In genomic region chr3:195542261-195542660, GRCh38 we compare ENCODE assay signal across 8 cellular contexts. TPM values are rescaled to one million over a fixed set of nuclear protein-coding genes. Genes with fewer than 3 reads are reported as not detected.
DNase-seq lines count a peak whose midpoint lies in the region; ATAC-seq and TF ChIP-seq lines count a peak whose summit lies in the region.

No MANE protein-coding gene starts in this region.

- intact Hi-C loops in psoas muscle (cut with DNase I) = no loop called here

- peak; percentile 39 for DNase-seq in GM13977 (ENCODE audit: low spot score)
- peak in 1 of 2 experiments; percentile 19 for DNase-seq in SJSA1 (ENCODE audit: low read depth in 1 of 2, low spot score in 2 of 2)
- DNase-seq in fibroblast of mammary gland (ENCODE audit: low read depth) = no peak
- DNase-seq in psoas muscle = no peak
- DNase-seq in middle frontal gyrus (ENCODE audit: extremely low spot score, low spot score) = no peak
- no peak for DNase-seq in anterior cingulate cortex (lab: John Stamatoyannopoulos, UW)
- DNase-seq in HK-2 (ENCODE audit: unreplicated experiment) = no peak

- no peaks in the 10 kb centered on the region for H3K36me3 ChIP-seq in ACC112 (ENCODE audit: insufficient read depth, low read length)
- H3K36me3 ChIP-seq in SJSA1 = peaks cover 5% of the 10 kb centered on the region
- no peaks in the 10 kb centered on the region for H3K36me3 ChIP-seq in psoas muscle (ENCODE audit: insufficient read depth in 1 of 2, low read depth in 1 of 2)

- H3K4me3 ChIP-seq in ACC112 (ENCODE audit: low read depth, low read length) (peak overlapping the region; percentile 98), SJSA1 (peak overlapping the region; percentile 91), fibroblast of mammary gland (ENCODE audit: control insufficient read depth, low read depth, low read length) (peak overlapping the region; percentile 78), psoas muscle (peak overlapping the region; percentile 96)

- peak overlapping the region; percentile 90 for H2AFZ ChIP-seq in ACC112 (ENCODE audit: low read length, unreplicated experiment)

- H3K9me3 ChIP-seq in SJSA1 (replicated peaks) = no peaks in the 10 kb centered on the region
- no peaks in the 10 kb centered on the region for H3K9me3 ChIP-seq in psoas muscle

- H3K27ac ChIP-seq in ACC112 (ENCODE audit: low read depth, low read length) = peak overlapping the region; percentile 2; the same call in 1 of the 2 replicates
- no peak overlapping the region for H3K27ac ChIP-seq in SJSA1
- peak overlapping the region; percentile 98 for H3K27ac ChIP-seq in psoas muscle

- ATAC-seq in psoas muscle = no peak

- in situ Hi-C loops in GM13977 (cut with MboI; ENCODE audit: low pct_unique_long_range_greater_than_20kb, low sequenced_read_pairs, unreplicated experiment) = loop anchor here (25.0 kb wide), 2 partner anchors 405 to 855 kb away; partner anchors contain the start of gene FAM43A

- H3K4me1 ChIP-seq in ACC112 (ENCODE audit: control insufficient read depth, insufficient read depth, low read length, unreplicated experiment) (peaks cover 55% of the 10 kb centered on the region), SJSA1 (replicated peaks) (peaks cover 38% of the 10 kb centered on the region), psoas muscle (peaks cover 55% of the 10 kb centered on the region)

- H3K27me3 ChIP-seq in ACC112 (ENCODE audit: insufficient read depth, low read length) (no peaks in the 10 kb centered on the region), SJSA1 (replicated peaks) (no peaks in the 10 kb centered on the region), psoas muscle (ENCODE audit: insufficient read depth in 3 of 3, low read length in 2 of 3) (no peaks in the 10 kb centered on the region)

- peaks cover 47% of the 10 kb centered on the region for H3K79me2 ChIP-seq in ACC112 (ENCODE audit: control insufficient read depth, insufficient read depth, low read length, unreplicated experiment)

- WGBS in psoas muscle, 3 donors = 0 to 1% (median 0%) methylated on average over 6 of the region's 6 CpGs

- TF ChIP-seq CTCF in GM13977 (IDR thresholded peaks at IDR 0.05; ENCODE audit: extremely low read depth, insufficient read depth, missing control alignments) (no peak), fibroblast of mammary gland (conservative IDR thresholded peaks at IDR 0.05; ENCODE audit: control insufficient read depth, insufficient read depth, low read depth, low read length) (no peak), psoas muscle (IDR thresholded peaks at IDR 0.05) (no peak)

RNA-seq across cellular contexts. Expression of gene PPP1R2, which starts 0.9 kb away (rescaled TPM):
- total RNA-seq in SJSA1 (2014; rRNA removed; shearing (Covaris generic)) = 54.8 and 75.1 TPM in 2 replicates
- total RNA-seq in psoas muscle = 100 to 1,000 TPM in 1 of 4 donors, 10 to 100 TPM in 3; 52.3 to 152 (median 91.5) TPM
- 10 to 100 TPM; 45.0 to 81.9 (median 70.6) TPM for polyA plus RNA-seq in psoas muscle

RNA-seq across cellular contexts. Expression of gene APOD, which starts 41.5 kb away (rescaled TPM):
- total RNA-seq in SJSA1 (2014; rRNA removed; shearing (Covaris generic)) = not detected in 2 replicates
- 100 to 1,000 TPM; 265 to 468 (median 389) TPM for total RNA-seq in psoas muscle
- 100 to 1,000 TPM; 304 to 629 (median 370) TPM for polyA plus RNA-seq in psoas muscle

Comparison
In these comparisons a context has a peak if more than half of its experiments do, and no peak if none do; other contexts are left out.
1. RNA of gene APOD, which starts 41.5 kb away (total RNA-seq): 265 to 468 TPM in psoas muscle; not detected in SJSA1; every median in the first group is over 100 times any median in the second.
2. Peak in every context shown above with its lines, with median percentiles within 50 percentile points of each other: H3K4me3 ChIP-seq.